ENCODE assay signal across 16 cellular contexts in genomic region chr2:9948721-9949120, GRCh38. TPM values are rescaled to one million over a fixed set of nuclear protein-coding genes. Genes with fewer than 3 reads are reported as not detected.
A peak's percentile ranks its signal among the peaks of the same experiment; 100 is the strongest.
DNase-seq lines count a peak whose midpoint lies in the region; ATAC-seq and TF ChIP-seq lines count a peak whose summit lies in the region.
"Had no signal": no experiment of that assay in that cellular context is flagged by ENCODE, and none has a peak within 500 bp of the region (broad histone marks: within the 10 kb centered on the region; RNA-seq: fewer than 3 reads in every experiment).

No MANE protein-coding gene starts in this region.

- ATAC-seq in T-cell (replicated peaks in 1 of 4) (no peak), heart right ventricle (no peak)
- ATAC-seq in activated CD8-positive, alpha-beta memory T cell treated with anti-CD3 and anti-CD28 coated beads, Interleukin-2, amount 10 ng/mL, durations not matched to agents 7 days and 5 days: no peak

- peaks cover 9% of the 10 kb centered on the region for H3K4me1 Mint-ChIP-seq in T-helper 2 cell treated with Interferon-gamma antibody and Interleukin-4, amounts not matched to agents 5 μg/mL and 100 μg/mL, for 36 hours (ENCODE audit: low read depth)
- peaks cover 10 to 12% (median 10%) of the 10 kb centered on the region in 3 donors for H3K4me1 Mint-ChIP-seq in T-cell
- peaks cover 17% of the 10 kb centered on the region for H3K4me1 Mint-ChIP-seq in mesothelial cell of epicardium
- peaks cover 19% of the 10 kb centered on the region for H3K4me1 Mint-ChIP-seq in progenitor cell of endocrine pancreas (ENCODE audit: low read depth)
- peaks cover 12% of the 10 kb centered on the region for H3K4me1 Mint-ChIP-seq in activated CD8-positive, alpha-beta memory T cell treated with anti-CD3 and anti-CD28 coated beads, Interleukin-2, amount 10 ng/mL, durations not matched to agents 7 days and 5 days

- H3K27me3 Mint-ChIP-seq in T-helper 2 cell treated with Interferon-gamma antibody and Interleukin-4, amounts not matched to agents 5 μg/mL and 100 μg/mL, for 36 hours (ENCODE audit: low read depth): peaks cover 59% of the 10 kb centered on the region
- H3K27me3 Mint-ChIP-seq in T-cell (peaks cover 28 to 54% of the 10 kb centered on the region in 2 donors), mesothelial cell of epicardium (ENCODE audit: low read depth) (peaks cover 45% of the 10 kb centered on the region), progenitor cell of endocrine pancreas (peaks cover 43% of the 10 kb centered on the region)
- peaks cover 70% of the 10 kb centered on the region for H3K27me3 Mint-ChIP-seq in activated CD8-positive, alpha-beta memory T cell treated with anti-CD3 and anti-CD28 coated beads, Interleukin-2, amount 10 ng/mL, durations not matched to agents 7 days and 5 days

- CTCF ChIA-PET in T-cell (lab: Charles Lee): interaction anchor here in 1 of 2 donors (0.7 kb wide), 1 partner anchor 145 kb away, joined by 6 read pairs; no protein-coding TSS in a partner anchor
- CTCF ChIA-PET in activated CD8-positive, alpha-beta memory T cell treated with anti-CD3 and anti-CD28 coated beads, Interleukin-2, amount 10 ng/mL, durations not matched to agents 7 days and 5 days (lab: Charles Lee): interaction anchor here (0.6 to 2.1 kb wide), 3 partner anchors 19 to 527 kb away, joined by 3 to 7 read pairs (median 3); no protein-coding TSS in a partner anchor

- POLR2A ChIA-PET in T-cell (lab: Charles Lee): no interaction called here

- H3K4me3 Mint-ChIP-seq in T-helper 2 cell treated with Interferon-gamma antibody and Interleukin-4, amounts not matched to agents 5 μg/mL and 100 μg/mL, for 36 hours: no peak overlapping the region
- H3K4me3 Mint-ChIP-seq in T-cell (peak overlapping the region; percentile 32 to 42 (median 34)), mesothelial cell of epicardium (peak overlapping the region; percentile 26), progenitor cell of endocrine pancreas (ENCODE audit: low read depth) (peak overlapping the region; percentile 30)
- H3K4me3 Mint-ChIP-seq in activated CD8-positive, alpha-beta memory T cell treated with anti-CD3 and anti-CD28 coated beads, Interleukin-2, amount 10 ng/mL, durations not matched to agents 7 days and 5 days: no peak overlapping the region

- H3K4me3 ChIP-seq in heart right ventricle: no peak overlapping the region

- H3K36me3 Mint-ChIP-seq in T-helper 2 cell treated with Interferon-gamma antibody and Interleukin-4, amounts not matched to agents 5 μg/mL and 100 μg/mL, for 36 hours (ENCODE audit: low read depth): no peaks in the 10 kb centered on the region
- H3K36me3 Mint-ChIP-seq in T-cell (no peaks in the 10 kb centered on the region), mesothelial cell of epicardium (no peaks in the 10 kb centered on the region), progenitor cell of endocrine pancreas (ENCODE audit: insufficient read depth) (no peaks in the 10 kb centered on the region)
- H3K36me3 Mint-ChIP-seq in activated CD8-positive, alpha-beta memory T cell treated with anti-CD3 and anti-CD28 coated beads, Interleukin-2, amount 10 ng/mL, durations not matched to agents 7 days and 5 days: no peaks in the 10 kb centered on the region

- TF ChIP-seq CTCF in mesothelial cell of epicardium (IDR thresholded peaks at IDR 0.05; ENCODE audit: unreplicated experiment) (no peak), progenitor cell of endocrine pancreas (IDR thresholded peaks at IDR 0.05; ENCODE audit: unreplicated experiment) (no peak), heart right ventricle (IDR thresholded peaks at IDR 0.05) (no peak)

- peaks cover 0 to 44% (median 25%) of the 10 kb centered on the region in 7 donors for H3K27me3 ChIP-seq in heart right ventricle

- H3K27ac Mint-ChIP-seq in T-helper 2 cell treated with Interferon-gamma antibody and Interleukin-4, amounts not matched to agents 5 μg/mL and 100 μg/mL, for 36 hours: peak overlapping the region; percentile 34
- H3K27ac Mint-ChIP-seq in T-cell (no peak overlapping the region), mesothelial cell of epicardium (no peak overlapping the region), progenitor cell of endocrine pancreas (no peak overlapping the region)
- no peak overlapping the region for H3K27ac Mint-ChIP-seq in activated CD8-positive, alpha-beta memory T cell treated with anti-CD3 and anti-CD28 coated beads, Interleukin-2, amount 10 ng/mL, durations not matched to agents 7 days and 5 days

- no peaks in the 10 kb centered on the region for H3K9me3 ChIP-seq in heart right ventricle

- no peaks in the 10 kb centered on the region for H3K36me3 ChIP-seq in heart right ventricle

- WGBS in heart right ventricle, 2 donors: 79 to 93% methylated on average over 6 of the region's 6 CpGs

- intact Hi-C loops in heart right ventricle (cut with DNase I): no loop called here

- H3K9me3 Mint-ChIP-seq in T-helper 2 cell treated with Interferon-gamma antibody and Interleukin-4, amounts not matched to agents 5 μg/mL and 100 μg/mL, for 36 hours: no peaks in the 10 kb centered on the region
- H3K9me3 Mint-ChIP-seq in T-cell (no peaks in the 10 kb centered on the region), mesothelial cell of epicardium (no peaks in the 10 kb centered on the region), progenitor cell of endocrine pancreas (ENCODE audit: low read depth) (no peaks in the 10 kb centered on the region)
- no peaks in the 10 kb centered on the region for H3K9me3 Mint-ChIP-seq in activated CD8-positive, alpha-beta memory T cell treated with anti-CD3 and anti-CD28 coated beads, Interleukin-2, amount 10 ng/mL, durations not matched to agents 7 days and 5 days (ENCODE audit: low read depth)

- DNase-seq in T-helper 2 cell treated with Interferon-gamma antibody and Interleukin-4, amounts not matched to agents 5 μg/mL and 100 μg/mL, for 36 hours (ENCODE audit: low spot score): no peak
- DNase-seq in T-helper 2 cell: no peak
- DNase-seq in T-cell: no peak
- no peak for DNase-seq in mesothelial cell of epicardium (ENCODE audit: low spot score in 2 of 2, unreplicated experiment in 2 of 2)
- no peak for DNase-seq in progenitor cell of endocrine pancreas (ENCODE audit: low spot score, unreplicated experiment)
- DNase-seq in heart right ventricle: no peak
- DNase-seq in OCI-M1 (lab: John Stamatoyannopoulos, UW): no peak
- no peak for DNase-seq in activated CD8-positive, alpha-beta memory T cell treated with anti-CD3 and anti-CD28 coated beads, Interleukin-2, amount 10 ng/mL, durations not matched to agents 7 days and 5 days
- DNase-seq: 8988T, DMS 273 treated with DMSO at 0.1 percent for 48 hours, GF-D8, NCI-H1048, NCI-H1436 treated with DMSO at 0.1 percent for 48 hours, NCI-H2081, NCI-H510A treated with DMSO at 0.1 percent for 48 hours, NCI-H82 had no signal

- H3K4me1 ChIP-seq in heart right ventricle: peaks cover 0 to 11% (median 5%) of the 10 kb centered on the region in 9 donors

- H3K27ac ChIP-seq in heart right ventricle: no peak overlapping the region

RNA-seq across cellular contexts. Expression of gene GRHL1, which starts 2.8 kb away (rescaled TPM):
- under 1 TPM; 0.07 to 0.61 (median 0.43) TPM for total RNA-seq in T-cell
- 8.2 to 10.4 TPM (median 9.7 TPM) in 3 replicates for total RNA-seq in mesothelial cell of epicardium
- total RNA-seq in progenitor cell of endocrine pancreas: 13.4 and 14.4 TPM in 2 replicates
- 1 to 10 TPM in 5 of 10 donors, under 1 TPM in 5; 0.57 to 3.0 (median 1.2) TPM for total RNA-seq in heart right ventricle
- polyA plus RNA-seq in heart right ventricle: under 1 TPM; 0.29 to 0.80 TPM
- 1 to 10 TPM in 1 of 2 experiments, under 1 TPM in 1; 0.64 to 1.0 TPM for total RNA-seq in activated CD8-positive, alpha-beta memory T cell treated with anti-CD3 and anti-CD28 coated beads, Interleukin-2, amount 10 ng/mL, durations not matched to agents 7 days and 5 days

Comparison
In these comparisons a context has a peak if more than half of its experiments do, and no peak if none do; other contexts are left out.
1. H3K4me3 Mint-ChIP-seq: peak in T-cell (3 of 3), mesothelial cell of epicardium (single experiment) and progenitor cell of endocrine pancreas (single experiment); none in T-helper 2 cell treated with Interferon-gamma antibody and Interleukin-4, amounts not matched to agents 5 μg/mL and 100 μg/mL, for 36 hours (single experiment) and activated CD8-positive, alpha-beta memory T cell treated with anti-CD3 and anti-CD28 coated beads, Interleukin-2, amount 10 ng/mL, durations not matched to agents 7 days and 5 days (single experiment).